8 cellular contexts compared by ENCODE assay signal in the genomic region with DNA sequence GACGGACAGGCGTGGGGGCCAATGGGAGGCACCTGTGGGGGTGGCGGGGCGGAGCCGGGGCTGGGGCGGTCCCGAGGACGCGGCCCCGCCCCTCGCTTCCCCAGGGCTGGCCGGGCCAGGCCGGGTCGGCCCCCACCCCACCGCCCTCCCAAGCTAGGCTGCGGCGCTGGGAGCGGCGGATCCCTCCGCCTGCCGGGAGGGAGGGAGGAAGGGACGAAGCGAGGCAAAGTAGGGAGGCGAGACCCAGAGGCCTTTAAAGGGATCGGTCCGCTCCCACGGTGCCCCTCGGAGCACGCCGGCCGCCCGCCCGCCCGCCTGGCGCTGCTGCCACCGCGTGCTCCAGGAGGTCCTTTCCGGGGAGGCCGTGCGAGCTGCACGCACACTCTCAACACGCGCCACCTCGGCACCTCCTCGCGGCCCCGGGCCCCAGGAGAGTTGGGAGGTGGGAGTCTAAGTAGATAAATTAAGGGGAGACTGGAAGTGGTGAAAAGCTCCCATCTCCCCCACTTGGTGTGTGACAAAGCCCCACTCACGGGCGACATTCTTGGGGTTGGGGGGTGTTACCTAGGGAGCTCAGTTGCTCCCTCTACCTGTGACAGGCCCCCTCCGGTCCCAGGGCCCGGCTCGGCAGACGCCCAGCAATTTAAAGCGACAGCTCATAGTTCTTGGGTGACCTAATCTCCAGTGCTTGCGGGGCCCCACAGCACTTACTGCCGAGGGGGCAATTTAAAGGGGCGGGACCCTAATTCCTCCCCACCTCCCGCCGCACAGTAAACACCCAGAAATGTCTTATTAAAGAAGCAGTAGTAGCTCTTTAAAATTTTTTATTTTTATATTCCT. TPM values are rescaled to one million over a fixed set of nuclear protein-coding genes. Genes with fewer than 3 reads are reported as not detected.
DNase-seq lines count a peak whose midpoint lies in the region; ATAC-seq and TF ChIP-seq lines count a peak whose summit lies in the region.

No MANE protein-coding gene starts in this region.

- DNase-seq in DMS153 (lab: John Stamatoyannopoulos, UW) (peak; percentile 92), OCI-M1 (lab: John Stamatoyannopoulos, UW) (peak; percentile 98), activated T-cell treated with anti-CD3 and anti-CD28 coated beads for 48 hours (ENCODE audit: low read depth) (peak; percentile 92), epithelial cell of proximal tubule (ENCODE audit: low read depth) (peak; percentile 33)
- peak; percentile 95 for DNase-seq in stimulated activated CD8-positive, alpha-beta memory T cell treated with anti-CD3 and anti-CD28 coated beads, Interleukin-4, amount 100 ng/mL, for 48 hours

- no peaks in the 10 kb centered on the region for H3K9me3 ChIP-seq in mucosa of stomach (ENCODE audit: control insufficient read depth, low read length)

- H3K4me3 ChIP-seq in epithelial cell of proximal tubule (ENCODE audit: low read depth, low read length) (peak overlapping the region; percentile 98), mucosa of stomach (ENCODE audit: low read length) (peak overlapping the region; percentile 64)

- peak overlapping the region; percentile 100 for H3K9ac ChIP-seq in mucosa of stomach (ENCODE audit: low read length)

- no peaks in the 10 kb centered on the region for H3K36me3 ChIP-seq in mucosa of stomach (ENCODE audit: control insufficient read depth, insufficient read depth, low read length)

- peaks cover 76% of the 10 kb centered on the region for H3K4me1 ChIP-seq in mucosa of stomach (ENCODE audit: control insufficient read depth, insufficient read depth, low read length)

- TF ChIP-seq CTCF in epithelial cell of proximal tubule (conservative IDR thresholded peaks at IDR 0.05; ENCODE audit: low read depth, low read length), result peak; percentile 56

- no peak; the same call in 1 of the 2 replicates for TF ChIP-seq RAD21 in Ishikawa (IDR thresholded peaks at IDR 0.05; ENCODE audit: low read depth)

- no peaks in the 10 kb centered on the region for H3K27me3 ChIP-seq in mucosa of stomach (ENCODE audit: control insufficient read depth, insufficient read depth, low read length)

- peak; percentile 11; the same call in 1 of the 2 replicates for TF ChIP-seq EP300 in Ishikawa (IDR thresholded peaks at IDR 0.05; ENCODE audit: borderline replicate concordance)

- peak; percentile 48 for ATAC-seq in GM21576 (IDR thresholded peaks at IDR 0.05; ENCODE audit: unreplicated experiment)

TF ChIP-seq in Ishikawa, 13 proteins besides CTCF, POLR2A, EP300 and RAD21:
- peak; percentile 30; the same call in 1 of the 2 replicates for TF ChIP-seq TCF12 (IDR thresholded peaks at IDR 0.05; ENCODE audit: low read depth)
- TF ChIP-seq YY1 (IDR thresholded peaks at IDR 0.05; ENCODE audit: low read depth), result 0 out of 2 replicates have a peak, but pooled peaks have one; percentile 35
- TF ChIP-seq FOXM1 (IDR thresholded peaks at IDR 0.05; ENCODE audit: borderline replicate concordance, low read depth), result no peak
- TF ChIP-seq EGR1 (IDR thresholded peaks at IDR 0.05), result peak; percentile 53; the same call in 1 of the 2 replicates
- peak; percentile 53 for TF ChIP-seq NFIC (IDR thresholded peaks at IDR 0.05)
- peak; percentile 94 for TF ChIP-seq MAX (IDR thresholded peaks at IDR 0.05)
- peak; percentile 84; the same call in 1 of the 2 replicates for TF ChIP-seq ZBTB7A (IDR thresholded peaks at IDR 0.05; ENCODE audit: low read depth)
- peak; percentile 61 for TF ChIP-seq TAF1 (IDR thresholded peaks at IDR 0.05; ENCODE audit: low read depth)
- TF ChIP-seq, protein P1, sequence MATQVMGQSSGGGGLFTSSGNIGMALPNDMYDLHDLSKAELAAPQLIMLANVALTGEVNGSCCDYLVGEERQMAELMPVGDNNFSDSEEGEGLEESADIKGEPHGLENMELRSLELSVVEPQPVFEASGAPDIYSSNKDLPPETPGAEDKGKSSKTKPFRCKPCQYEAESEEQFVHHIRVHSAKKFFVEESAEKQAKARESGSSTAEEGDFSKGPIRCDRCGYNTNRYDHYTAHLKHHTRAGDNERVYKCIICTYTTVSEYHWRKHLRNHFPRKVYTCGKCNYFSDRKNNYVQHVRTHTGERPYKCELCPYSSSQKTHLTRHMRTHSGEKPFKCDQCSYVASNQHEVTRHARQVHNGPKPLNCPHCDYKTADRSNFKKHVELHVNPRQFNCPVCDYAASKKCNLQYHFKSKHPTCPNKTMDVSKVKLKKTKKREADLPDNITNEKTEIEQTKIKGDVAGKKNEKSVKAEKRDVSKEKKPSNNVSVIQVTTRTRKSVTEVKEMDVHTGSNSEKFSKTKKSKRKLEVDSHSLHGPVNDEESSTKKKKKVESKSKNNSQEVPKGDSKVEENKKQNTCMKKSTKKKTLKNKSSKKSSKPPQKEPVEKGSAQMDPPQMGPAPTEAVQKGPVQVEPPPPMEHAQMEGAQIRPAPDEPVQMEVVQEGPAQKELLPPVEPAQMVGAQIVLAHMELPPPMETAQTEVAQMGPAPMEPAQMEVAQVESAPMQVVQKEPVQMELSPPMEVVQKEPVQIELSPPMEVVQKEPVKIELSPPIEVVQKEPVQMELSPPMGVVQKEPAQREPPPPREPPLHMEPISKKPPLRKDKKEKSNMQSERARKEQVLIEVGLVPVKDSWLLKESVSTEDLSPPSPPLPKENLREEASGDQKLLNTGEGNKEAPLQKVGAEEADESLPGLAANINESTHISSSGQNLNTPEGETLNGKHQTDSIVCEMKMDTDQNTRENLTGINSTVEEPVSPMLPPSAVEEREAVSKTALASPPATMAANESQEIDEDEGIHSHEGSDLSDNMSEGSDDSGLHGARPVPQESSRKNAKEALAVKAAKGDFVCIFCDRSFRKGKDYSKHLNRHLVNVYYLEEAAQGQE (IDR thresholded peaks at IDR 0.05; ENCODE audit: low read depth), result no peak
- TF ChIP-seq CEBPB (IDR thresholded peaks at IDR 0.05), result no peak
- TF ChIP-seq CREB1 (IDR thresholded peaks at IDR 0.05; ENCODE audit: low read depth), result 0 out of 2 replicates have a peak, but pooled peaks have one; percentile 15
- TF ChIP-seq TEAD4 (IDR thresholded peaks at IDR 0.05), result peak; percentile 42; the same call in 1 of the 2 replicates
- TF ChIP-seq, protein P2, sequence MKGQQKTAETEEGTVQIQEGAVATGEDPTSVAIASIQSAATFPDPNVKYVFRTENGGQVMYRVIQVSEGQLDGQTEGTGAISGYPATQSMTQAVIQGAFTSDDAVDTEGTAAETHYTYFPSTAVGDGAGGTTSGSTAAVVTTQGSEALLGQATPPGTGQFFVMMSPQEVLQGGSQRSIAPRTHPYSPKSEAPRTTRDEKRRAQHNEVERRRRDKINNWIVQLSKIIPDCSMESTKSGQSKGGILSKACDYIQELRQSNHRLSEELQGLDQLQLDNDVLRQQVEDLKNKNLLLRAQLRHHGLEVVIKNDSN (IDR thresholded peaks at IDR 0.05), result no peak; the same call in 1 of the 2 replicates
TF ChIP-seq in Ishikawa: peak in this region for 9.

RNA-seq across cellular contexts. Expression of gene MEF2D, which starts 0.5 kb away (rescaled TPM):
- total RNA-seq in epithelial cell of proximal tubule, result 10.6 and 10.7 TPM in 2 replicates

Comparison
In these comparisons a context has a peak if more than half of its experiments do, and no peak if none do; other contexts are left out.
1. Peak in every context shown above with its lines: DNase-seq, ATAC-seq and H3K4me3 ChIP-seq.
2. DNase-seq: peak in every context shown above with its lines; median percentile 98 in OCI-M1; 95 in stimulated activated CD8-positive, alpha-beta memory T cell treated with anti-CD3 and anti-CD28 coated beads, Interleukin-4, amount 100 ng/mL, for 48 hours; 92 in DMS153; 92 in activated T-cell treated with anti-CD3 and anti-CD28 coated beads for 48 hours; 33 in epithelial cell of proximal tubule.